ENCODE assay signal across 10 cellular contexts in genomic region chr3:71112576-71112975, GRCh38.
DNase-seq lines count a peak whose midpoint lies in the region; ATAC-seq, FAIRE-seq and TF ChIP-seq lines count a peak whose summit lies in the region.
"Had no signal": no experiment of that assay in that cellular context is flagged by ENCODE, and none has a peak within 500 bp of the region (broad histone marks: within the 10 kb centered on the region; RNA-seq: fewer than 3 reads in every experiment).

No MANE protein-coding gene starts in this region.

- H3K4me3 Mint-ChIP-seq in MCF 10A (ENCODE audit: unreplicated experiment): no peak overlapping the region

- POLR2A ChIA-PET in MCF 10A (lab: Yijun Ruan, JAX): no interaction called here

- peak overlapping the region in 7 of 12 donors; percentile 5 to 71 (median 45) for H3K27ac ChIP-seq in heart left ventricle
- peak overlapping the region; percentile 45 to 73 for H3K27ac ChIP-seq in lung (ENCODE audit: low read depth in 1 of 2, low read length in 1 of 2)
- peak overlapping the region; percentile 68 to 74 (median 70) for H3K27ac ChIP-seq in transverse colon
- no peak overlapping the region for H3K27ac ChIP-seq in effector memory CD4-positive, alpha-beta T cell (ENCODE audit: insufficient read depth, low read length, poor library complexity, severe bottlenecking)

- H3K36me3 ChIP-seq in heart left ventricle (peaks cover 0 to 27% (median 23%) of the 10 kb centered on the region in 9 donors), lung (ENCODE audit: control insufficient read depth in 2 of 2, insufficient read depth in 2 of 2, low read length in 2 of 2) (peaks cover 4 to 9% of the 10 kb centered on the region in 2 donors), transverse colon (peaks cover 0 to 12% (median 0%) of the 10 kb centered on the region in 4 donors)
- peaks cover 21% of the 10 kb centered on the region for H3K36me3 ChIP-seq in effector memory CD4-positive, alpha-beta T cell (ENCODE audit: control insufficient read depth, insufficient read depth, low read length)

- CTCF ChIA-PET in MCF 10A (lab: Yijun Ruan, JAX): no interaction called here

- H3K36me3 Mint-ChIP-seq in MCF 10A (ENCODE audit: insufficient read depth, unreplicated experiment): peaks cover 6% of the 10 kb centered on the region

- no peaks in the 10 kb centered on the region for H3K9me3 ChIP-seq in heart left ventricle
- H3K9me3 ChIP-seq in lung (ENCODE audit: control insufficient read depth in 2 of 2, insufficient read depth in 1 of 2, low read length in 1 of 2): no peaks in the 10 kb centered on the region
- H3K9me3 ChIP-seq in transverse colon: no peaks in the 10 kb centered on the region
- H3K9me3 ChIP-seq in effector memory CD4-positive, alpha-beta T cell (ENCODE audit: control insufficient read depth, low read length): no peaks in the 10 kb centered on the region

- DNase-seq in heart left ventricle (no peak), cardiac septum (ENCODE audit: low spot score) (no peak), MCF 10A (ENCODE audit: unreplicated experiment) (no peak), lung (ENCODE audit: low spot score) (no peak), transverse colon (no peak), frontal cortex (ENCODE audit: low spot score in 2 of 2) (no peak)
- DNase-seq in effector memory CD4-positive, alpha-beta T cell: no peak
- DNase-seq: KG1, NCI-H2029 treated with DMSO at 0.1 percent for 48 hours had no signal

- TF ChIP-seq POLR2A in heart left ventricle (IDR thresholded peaks at IDR 0.05) (no peak), transverse colon (IDR thresholded peaks at IDR 0.05) (no peak)

- ATAC-seq in heart left ventricle (peak in 1 of 4 donors; percentile 19), lung (ENCODE audit: insufficient read depth, low FRiP score) (no peak), HG03135 (IDR thresholded peaks at IDR 0.05; ENCODE audit: unreplicated experiment) (no peak)

- intact Hi-C loops in heart left ventricle (cut with DNase I): no loop called here
- intact Hi-C loops in cardiac septum (cut with DNase I): loop anchor here (5.0 kb wide), 1 partner anchor 40 kb away; no protein-coding TSS in a partner anchor
- intact Hi-C loops in MCF 10A (cut with micrococcal nuclease): no loop called here
- intact Hi-C loops in transverse colon (cut with DNase I; ENCODE audit: low total_unique reads): no loop called here

- no peak for TF ChIP-seq CTCF in heart left ventricle (IDR thresholded peaks at IDR 0.05)
- no peak for TF ChIP-seq CTCF in MCF 10A (IDR thresholded peaks at IDR 0.05; ENCODE audit: unreplicated experiment)
- TF ChIP-seq CTCF in lung (IDR thresholded peaks at IDR 0.05; ENCODE audit: control extremely low read depth, extremely low read depth): no peak
- TF ChIP-seq CTCF in transverse colon (IDR thresholded peaks at IDR 0.05): no peak

- H3K27ac Mint-ChIP-seq in MCF 10A (ENCODE audit: low read depth, unreplicated experiment): peak overlapping the region; percentile 84

- no peak for FAIRE-seq in frontal cortex (lab: Jason Lieb, UNC)

- H3K27me3 ChIP-seq in heart left ventricle: no peaks in the 10 kb centered on the region
- H3K27me3 ChIP-seq in lung (ENCODE audit: control insufficient read depth, insufficient read depth): no peaks in the 10 kb centered on the region
- H3K27me3 ChIP-seq in transverse colon: no peaks in the 10 kb centered on the region
- H3K27me3 ChIP-seq in effector memory CD4-positive, alpha-beta T cell (replicated peaks; ENCODE audit: control insufficient read depth, insufficient read depth, low read length, poor library complexity, severe bottlenecking): no peaks in the 10 kb centered on the region

- H3K4me1 Mint-ChIP-seq in MCF 10A (ENCODE audit: insufficient read depth, unreplicated experiment): peaks cover 13% of the 10 kb centered on the region

- peak overlapping the region in 2 of 12 donors; percentile 2 to 6 for H3K4me3 ChIP-seq in heart left ventricle
- no peak overlapping the region for H3K4me3 ChIP-seq in lung
- no peak overlapping the region for H3K4me3 ChIP-seq in transverse colon
- no peak overlapping the region for H3K4me3 ChIP-seq in effector memory CD4-positive, alpha-beta T cell (ENCODE audit: insufficient read depth, low read depth, low read length, poor library complexity, severe bottlenecking)

- no peak for TF ChIP-seq EP300 in transverse colon (IDR thresholded peaks at IDR 0.05; ENCODE audit: low read depth)

- in situ Hi-C loops in transverse colon (cut with MboI; ENCODE audit: low pct_ligation_motif_present in 1 of 4, low pct_unique_long_range_greater_than_20kb in 1 of 4, low sequenced_read_pairs in 3 of 4): no loop called here

- 43 to 63% (median 46%) methylated on average over 6 of the region's 6 CpGs for WGBS in heart left ventricle, 4 donors
- WGBS in lung, 2 donors: 47 to 59% methylated on average over 6 of the region's 6 CpGs
- WGBS in transverse colon (ENCODE audit: low coverage in 1 of 2), 2 donors: 29 to 61% methylated on average over 2 to 6 of the region's 6 CpGs

- H3K27me3 Mint-ChIP-seq in MCF 10A (ENCODE audit: insufficient read depth, unreplicated experiment): no peaks in the 10 kb centered on the region

- peaks cover 0 to 52% (median 35%) of the 10 kb centered on the region in 12 donors for H3K4me1 ChIP-seq in heart left ventricle
- H3K4me1 ChIP-seq in lung (ENCODE audit: control insufficient read depth in 2 of 2, insufficient read depth in 2 of 2, low read length in 2 of 2): peaks cover 2 to 25% of the 10 kb centered on the region in 2 donors
- H3K4me1 ChIP-seq in transverse colon: peaks cover 3 to 75% (median 21%) of the 10 kb centered on the region in 4 donors
- peaks cover 24% of the 10 kb centered on the region for H3K4me1 ChIP-seq in effector memory CD4-positive, alpha-beta T cell (ENCODE audit: control insufficient read depth, insufficient read depth, low read length, poor library complexity, severe bottlenecking)

- no peaks in the 10 kb centered on the region for H3K9me3 Mint-ChIP-seq in MCF 10A (ENCODE audit: unreplicated experiment)

- no TSS peak for BruUV-seq in MCF 10A (replicated peaks; lab: Mats Ljungman, UMichigan)
